19 cellular contexts compared by ENCODE assay signal in genomic region chr9:129327552-129328283, GRCh38.
A peak's percentile ranks its signal among the peaks of the same experiment; 100 is the strongest.
DNase-seq lines count a peak whose midpoint lies in the region; ATAC-seq and TF ChIP-seq lines count a peak whose summit lies in the region.
"Had no signal": no experiment of that assay in that cellular context is flagged by ENCODE, and none has a peak within 500 bp of the region (broad histone marks: within the 10 kb centered on the region; RNA-seq: fewer than 3 reads in every experiment).

No MANE protein-coding gene starts in this region.

- H3K9me3 ChIP-seq in left ventricle myocardium inferior (replicated peaks) (peaks cover 15% of the 10 kb centered on the region), aorta (ENCODE audit: control insufficient read depth, low read length) (peaks cover 2% of the 10 kb centered on the region), Caco-2 (peaks cover 7% of the 10 kb centered on the region; the same call in 1 of the 2 replicates)

- CTCF ChIA-PET in MCF 10A (lab: Yijun Ruan, JAX): interaction anchor here (0.7 kb wide), 1 partner anchor 281 kb away, joined by 3 read pairs; no protein-coding TSS in a partner anchor
- CTCF ChIA-PET in Caco-2 (lab: Charles Lee): no interaction called here

- H3K4me1 ChIP-seq in left ventricle myocardium inferior: peaks cover 48% of the 10 kb centered on the region
- H3K4me1 ChIP-seq in aorta (ENCODE audit: control insufficient read depth in 1 of 2, insufficient read depth in 2 of 2, low read length in 2 of 2): no peaks in the 10 kb centered on the region
- peaks cover 19% of the 10 kb centered on the region for H3K4me1 ChIP-seq in Caco-2

- no peak overlapping the region for H3K4me3 Mint-ChIP-seq in MCF 10A (ENCODE audit: unreplicated experiment)
- H3K4me3 Mint-ChIP-seq in nephron: peak overlapping the region in 2 of 3 experiments; percentile 4 to 37
- H3K4me3 Mint-ChIP-seq in Caco-2 (ENCODE audit: unreplicated experiment): no peak overlapping the region
- H3K4me3 Mint-ChIP-seq: stimulated activated effector memory CD8-positive, alpha-beta T cell treated with anti-CD3 and anti-CD28 coated beads, Interleukin-12 subunit alpha, Interleukin-12 subunit beta, amount 100 ng/mL, for 72 hours; type B pancreatic cell had no signal

- DNase-seq in left ventricle myocardium inferior (no peak), cardiac septum (ENCODE audit: low spot score) (no peak), MCF 10A (ENCODE audit: unreplicated experiment) (peak; percentile 60), aorta (no peak), Caco-2 (no peak), iPS-NIHi7 (ENCODE audit: extremely low spot score) (no peak)
- DNase-seq: activated CD4-positive, CD25-positive, alpha-beta regulatory T cell treated with anti-CD3 and anti-CD28 coated beads, Interleukin-2, amount 50 U/mL, for 72 hours; activated naive CD4-positive, alpha-beta T cell; Calu3; foreskin fibroblast; hypothalamus; NCI-H446 treated with DMSO at 0.1 percent for 48 hours; SHP77 treated with DMSO at 0.1 percent for 48 hours; stimulated activated CD4-positive, alpha-beta T cell treated with anti-CD3 and anti-CD28 coated beads, Interleukin-12 subunit alpha, Interleukin-12 subunit beta, amount 100 ng/mL, for 4 hours had no signal

- H3K4me1 Mint-ChIP-seq in MCF 10A (ENCODE audit: insufficient read depth, unreplicated experiment) (no peaks in the 10 kb centered on the region), nephron (peaks cover 54% of the 10 kb centered on the region), Caco-2 (ENCODE audit: low read depth, unreplicated experiment) (peaks cover 26% of the 10 kb centered on the region)
- H3K4me1 Mint-ChIP-seq: stimulated activated effector memory CD8-positive, alpha-beta T cell treated with anti-CD3 and anti-CD28 coated beads, Interleukin-12 subunit alpha, Interleukin-12 subunit beta, amount 100 ng/mL, for 72 hours had no signal

- no peaks in the 10 kb centered on the region for H3K27me3 Mint-ChIP-seq in MCF 10A (ENCODE audit: insufficient read depth, unreplicated experiment)
- peaks cover 4% of the 10 kb centered on the region for H3K27me3 Mint-ChIP-seq in nephron (ENCODE audit: low read depth)
- no peaks in the 10 kb centered on the region for H3K27me3 Mint-ChIP-seq in Caco-2 (ENCODE audit: insufficient read depth, unreplicated experiment)
- H3K27me3 Mint-ChIP-seq: type B pancreatic cell had no signal

- no peak for TF ChIP-seq CTCF in left ventricle myocardium inferior (IDR thresholded peaks at IDR 0.05; ENCODE audit: borderline replicate concordance)
- TF ChIP-seq CTCF in MCF 10A (IDR thresholded peaks at IDR 0.05; ENCODE audit: unreplicated experiment): no peak
- TF ChIP-seq CTCF in nephron (IDR thresholded peaks at IDR 0.05; ENCODE audit: unreplicated experiment in 3 of 3): no peak
- no peak for TF ChIP-seq CTCF in Caco-2 (IDR thresholded peaks at IDR 0.05; ENCODE audit: insufficient read depth in 1 of 2, low read depth in 1 of 2, low read length in 1 of 2, severe bottlenecking in 1 of 2, unreplicated experiment in 1 of 2)

- no peak overlapping the region for H3K4me3 ChIP-seq in left ventricle myocardium inferior
- H3K4me3 ChIP-seq in aorta (ENCODE audit: low read length in 2 of 2): no peak overlapping the region
- no peak overlapping the region for H3K4me3 ChIP-seq in Caco-2 (ENCODE audit: low read depth, low read length)
- H3K4me3 ChIP-seq: coronary artery had no signal

- H3K27ac Mint-ChIP-seq in MCF 10A (ENCODE audit: low read depth, unreplicated experiment) (no peak overlapping the region), nephron (peak overlapping the region; percentile 77 to 90 (median 86)), Caco-2 (ENCODE audit: unreplicated experiment) (no peak overlapping the region)
- H3K27ac Mint-ChIP-seq: stimulated activated effector memory CD8-positive, alpha-beta T cell treated with anti-CD3 and anti-CD28 coated beads, Interleukin-12 subunit alpha, Interleukin-12 subunit beta, amount 100 ng/mL, for 72 hours; type B pancreatic cell had no signal

- H3K27me3 ChIP-seq in left ventricle myocardium inferior (ENCODE audit: low read depth): no peaks in the 10 kb centered on the region
- H3K27me3 ChIP-seq in aorta (ENCODE audit: control insufficient read depth in 1 of 2, insufficient read depth in 2 of 2, low read length in 1 of 2): no peaks in the 10 kb centered on the region
- H3K27me3 ChIP-seq in Caco-2 (replicated peaks; ENCODE audit: control insufficient read depth, insufficient read depth, low read length): no peaks in the 10 kb centered on the region

- BruUV-seq in MCF 10A (replicated peaks; lab: Mats Ljungman, UMichigan) (no TSS peak), Caco-2 (replicated peaks; lab: Mats Ljungman, UMichigan) (no TSS peak)

- H3K36me3 ChIP-seq in left ventricle myocardium inferior (no peaks in the 10 kb centered on the region), aorta (ENCODE audit: control insufficient read depth in 1 of 2, insufficient read depth in 2 of 2, low read length in 1 of 2) (no peaks in the 10 kb centered on the region), Caco-2 (ENCODE audit: control insufficient read depth, insufficient read depth, low read length) (no peaks in the 10 kb centered on the region)

- intact Hi-C loops in left ventricle myocardium inferior (cut with micrococcal nuclease) (no loop called here), cardiac septum (cut with DNase I) (no loop called here), MCF 10A (cut with micrococcal nuclease) (no loop called here), aorta (cut with DNase I) (no loop called here), Caco-2 (cut with micrococcal nuclease; ENCODE audit: unreplicated experiment) (no loop called here)

- H3K36me3 Mint-ChIP-seq in MCF 10A (ENCODE audit: insufficient read depth, unreplicated experiment): no peaks in the 10 kb centered on the region
- H3K36me3 Mint-ChIP-seq in nephron (ENCODE audit: low read depth): no peaks in the 10 kb centered on the region
- H3K36me3 Mint-ChIP-seq in Caco-2 (ENCODE audit: insufficient read depth, unreplicated experiment): peaks cover 7% of the 10 kb centered on the region
- H3K36me3 Mint-ChIP-seq: stimulated activated effector memory CD8-positive, alpha-beta T cell treated with anti-CD3 and anti-CD28 coated beads, Interleukin-12 subunit alpha, Interleukin-12 subunit beta, amount 100 ng/mL, for 72 hours; type B pancreatic cell had no signal

- 82 to 85% methylated on average over 9 of the region's 9 CpGs for WGBS in aorta, 2 donors

- H3K9me3 Mint-ChIP-seq in MCF 10A (ENCODE audit: unreplicated experiment) (peaks cover 7% of the 10 kb centered on the region), nephron (no peaks in the 10 kb centered on the region), Caco-2 (ENCODE audit: unreplicated experiment) (peaks cover 10% of the 10 kb centered on the region)
- H3K9me3 Mint-ChIP-seq: stimulated activated effector memory CD8-positive, alpha-beta T cell treated with anti-CD3 and anti-CD28 coated beads, Interleukin-12 subunit alpha, Interleukin-12 subunit beta, amount 100 ng/mL, for 72 hours had no signal

- peak overlapping the region; percentile 57 for H3K27ac ChIP-seq in left ventricle myocardium inferior (replicated peaks)
- no peak overlapping the region for H3K27ac ChIP-seq in aorta (ENCODE audit: low read depth in 1 of 2, low read length in 2 of 2)

- ATAC-seq in aorta (ENCODE audit: low FRiP score) (peak; percentile 4), GM21529 (IDR thresholded peaks at IDR 0.05; ENCODE audit: unreplicated experiment) (no peak)
- ATAC-seq: stimulated activated effector memory CD8-positive, alpha-beta T cell treated with anti-CD3 and anti-CD28 coated beads, Interleukin-12 subunit alpha, Interleukin-12 subunit beta, amount 100 ng/mL, for 72 hours had no signal

- POLR2A ChIA-PET in MCF 10A (lab: Yijun Ruan, JAX) (no interaction called here), Caco-2 (lab: Charles Lee) (no interaction called here)

Comparison
In these comparisons a context has a peak if more than half of its experiments do, and no peak if none do; other contexts are left out.
1. H3K27ac Mint-ChIP-seq: peak in nephron (3 of 3); none in MCF 10A (single experiment) and Caco-2 (single experiment).
2. H3K4me3 Mint-ChIP-seq: peak in nephron (2 of 3); none in MCF 10A (single experiment) and Caco-2 (single experiment).